In genomic region chr12:6430124-6430989, GRCh38 we compare ENCODE assay signal across 7 cellular contexts.
DNase-seq lines count a peak whose midpoint lies in the region; ATAC-seq, FAIRE-seq and TF ChIP-seq lines count a peak whose summit lies in the region.

No MANE protein-coding gene starts in this region.

- peak overlapping the region in 20 of 21 experiments; percentile 20 to 88 (median 73) for H3K27ac ChIP-seq in skin epidermis

- TF ChIP-seq POLR2A in H54 (IDR thresholded peaks at IDR 0.05; ENCODE audit: low read depth, low read length): peak; percentile 19; the same call in 1 of the 2 replicates

- DNase-seq in H54 (ENCODE audit: insufficient read length, low spot score) (peak; percentile 68), RKO (ENCODE audit: low spot score) (peak; percentile 46), astrocyte of the hippocampus (ENCODE audit: low read depth, low spot score) (peak; percentile 95), iris pigment epithelial cell (ENCODE audit: low read depth) (peak; percentile 98), DMS114 treated with DMSO at 0.1 percent for 48 hours (lab: John Stamatoyannopoulos, UW; ENCODE audit: unreplicated experiment) (no peak)

- peak overlapping the region in 1 of 7 experiments; percentile 14 for H3K4me3 ChIP-seq in skin epidermis

- no peak for ATAC-seq in HG02973 (IDR thresholded peaks at IDR 0.05; ENCODE audit: unreplicated experiment)

- peak; percentile 90 for FAIRE-seq in H54 (lab: Jason Lieb, UNC)
